8 cellular contexts compared by ENCODE assay signal in the genomic region with DNA sequence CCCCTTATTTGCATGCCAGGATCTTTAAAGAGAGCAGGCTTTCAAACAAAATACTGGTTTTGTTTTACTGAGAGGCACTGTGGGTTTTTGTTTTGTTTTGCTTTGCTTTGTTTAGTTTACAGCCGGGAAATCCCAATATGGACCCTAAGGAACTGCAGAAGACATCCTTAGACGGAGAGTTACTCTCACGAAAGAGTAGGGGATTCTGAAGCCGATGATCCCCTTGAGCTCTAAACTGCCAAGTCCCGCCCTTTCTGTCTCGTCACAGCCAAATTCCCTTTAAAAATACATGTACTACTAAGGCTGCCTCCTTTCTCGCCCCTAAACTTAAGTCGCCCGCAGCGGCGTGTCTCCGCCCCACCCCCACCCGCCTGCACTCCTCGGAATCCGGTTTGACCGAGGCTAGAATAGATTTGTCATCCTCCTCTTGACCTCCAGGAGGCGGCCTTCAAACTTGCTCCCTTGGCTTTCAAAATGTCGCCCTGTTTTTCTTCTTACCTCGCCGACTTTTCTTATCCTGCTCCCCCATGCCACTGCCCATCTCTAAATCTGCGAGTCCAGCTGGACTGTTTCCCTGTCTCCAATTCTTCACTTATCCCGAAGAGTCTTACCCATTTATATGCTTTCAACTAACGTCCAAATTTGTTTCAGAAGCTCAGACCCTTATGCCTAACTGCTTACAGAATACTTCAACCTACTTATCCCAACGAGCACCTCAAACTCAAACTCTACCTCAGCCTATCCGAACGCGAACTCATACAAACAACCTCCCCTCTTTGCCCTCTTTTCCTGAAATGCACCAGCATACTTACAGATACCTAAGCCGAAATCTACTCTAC.
A peak's percentile ranks its signal among the peaks of the same experiment; 100 is the strongest.
DNase-seq lines count a peak whose midpoint lies in the region; ATAC-seq and TF ChIP-seq lines count a peak whose summit lies in the region.

No MANE protein-coding gene starts in this region.

- TF ChIP-seq CTCF in AG09319 (IDR thresholded peaks at IDR 0.05; ENCODE audit: low read depth, low read length): peak; percentile 70

- peak; percentile 93 for TF ChIP-seq POLR2A in GM19099 (IDR thresholded peaks at IDR 0.05; ENCODE audit: extremely low read depth, insufficient read length, low read depth)

- no peaks in the 10 kb centered on the region for H3K9me3 Mint-ChIP-seq in memory B cell

- H3K4me3 Mint-ChIP-seq in memory B cell: no peak overlapping the region

- DNase-seq in AG09319 (ENCODE audit: extremely low read depth, low read depth) (peak; percentile 77), NCI-H748 treated with DMSO at 0.1 percent for 48 hours (lab: John Stamatoyannopoulos, UW) (peak; percentile 81), memory B cell (ENCODE audit: low spot score in 2 of 2) (peak; percentile 65 to 66)
- peak; percentile 83 to 86 for DNase-seq in activated CD4-positive, alpha-beta T cell treated with anti-CD3 and anti-CD28 coated beads, Interleukin-2, amount 50 U/mL, for 48 hours
- DNase-seq in effector CD4-positive, alpha-beta T cell: peak; percentile 53
- DNase-seq in stimulated activated CD4-positive, alpha-beta T cell treated with anti-CD3 and anti-CD28 coated beads, TNF-alpha, amount 100 ng/mL, for 48 hours (ENCODE audit: low read depth in 3 of 3): peak; percentile 67 to 82 (median 75)

- H3K4me1 Mint-ChIP-seq in memory B cell: no peaks in the 10 kb centered on the region

- H3K36me3 Mint-ChIP-seq in memory B cell: no peaks in the 10 kb centered on the region

- H3K27me3 Mint-ChIP-seq in memory B cell: no peaks in the 10 kb centered on the region

- ATAC-seq in HG03558 (IDR thresholded peaks at IDR 0.05; ENCODE audit: extremely low read depth, unreplicated experiment) (peak; percentile 12), memory B cell (ENCODE audit: low read depth) (peak; percentile 16)

- H3K27ac Mint-ChIP-seq in memory B cell: no peak overlapping the region

Comparison
In these comparisons a context has a peak if more than half of its experiments do, and no peak if none do; other contexts are left out.
1. Peak in every context shown above with its lines: DNase-seq and ATAC-seq.